In the genomic region with DNA sequence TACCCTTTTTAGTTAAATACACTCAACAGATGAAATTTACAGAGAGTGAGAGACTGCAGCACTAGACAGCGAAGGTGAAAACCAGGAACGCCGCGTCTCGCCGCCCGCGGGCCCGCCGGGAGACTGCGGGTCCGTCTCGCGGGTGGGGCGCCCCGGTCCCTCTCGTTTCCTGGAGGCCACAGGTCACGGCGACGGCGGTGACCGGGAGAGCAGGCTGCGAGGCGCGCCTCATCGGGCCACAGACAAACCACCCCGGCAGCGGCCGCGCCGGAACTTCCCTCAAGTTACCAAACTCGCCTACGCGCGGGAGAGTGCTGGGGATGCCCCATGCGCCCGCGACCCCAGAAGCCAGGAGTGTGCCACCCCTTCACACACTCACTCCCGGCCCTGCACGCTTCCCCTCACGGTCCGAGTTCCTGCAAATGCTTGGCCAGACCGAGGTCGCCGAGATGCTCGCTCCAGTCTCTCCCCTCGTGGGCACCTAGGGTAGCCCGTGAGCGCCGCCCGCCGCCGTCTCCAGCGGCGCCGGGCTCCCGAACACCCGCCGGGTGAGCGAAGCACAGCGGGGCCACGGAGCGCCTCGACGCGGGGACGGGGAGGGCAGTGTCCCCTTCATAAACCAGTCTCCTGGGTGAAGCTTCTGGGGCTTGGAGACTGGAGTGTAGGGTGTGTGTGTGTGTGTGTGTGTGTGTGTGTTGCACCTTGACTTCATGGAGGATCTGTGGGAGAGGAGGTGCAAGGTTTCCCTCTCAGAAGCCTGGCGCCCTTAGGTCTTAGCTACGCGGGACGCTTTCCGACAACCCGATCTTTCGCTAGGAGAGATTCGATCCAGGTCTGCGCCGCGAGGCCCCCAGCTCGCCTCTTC, we compare ENCODE assay signal across 8 cellular contexts. TPM values are rescaled to one million over a fixed set of nuclear protein-coding genes. Genes with fewer than 3 reads are reported as not detected.
DNase-seq lines count a peak whose midpoint lies in the region; ATAC-seq and TF ChIP-seq lines count a peak whose summit lies in the region.

No MANE protein-coding gene starts in this region.

- H3K27ac Mint-ChIP-seq in activated CD8-positive, alpha-beta T cell treated with anti-CD3 and anti-CD28 coated beads for 36 hours = peak overlapping the region; percentile 94
- H3K27ac Mint-ChIP-seq in memory B cell = peak overlapping the region; percentile 97

- H3K36me3 Mint-ChIP-seq in activated CD8-positive, alpha-beta T cell treated with anti-CD3 and anti-CD28 coated beads for 36 hours (ENCODE audit: low read depth) = peaks cover 47% of the 10 kb centered on the region
- H3K36me3 Mint-ChIP-seq in memory B cell = peaks cover 8% of the 10 kb centered on the region

- no peak for TF ChIP-seq EP300 in Ishikawa (IDR thresholded peaks at IDR 0.05; ENCODE audit: borderline replicate concordance)

- TF ChIP-seq CTCF in GM13976 (IDR thresholded peaks at IDR 0.05; ENCODE audit: borderline replicate concordance, control extremely low read depth, extremely low read depth, insufficient read depth, missing control alignments) = no peak
- no peak for TF ChIP-seq CTCF in activated CD8-positive, alpha-beta T cell treated with anti-CD3 and anti-CD28 coated beads for 36 hours (IDR thresholded peaks at IDR 0.05)

- H3K4me3 Mint-ChIP-seq in activated CD8-positive, alpha-beta T cell treated with anti-CD3 and anti-CD28 coated beads for 36 hours = peak overlapping the region; percentile 83
- H3K4me3 Mint-ChIP-seq in memory B cell = peak overlapping the region; percentile 94

- H3K9me3 Mint-ChIP-seq in activated CD8-positive, alpha-beta T cell treated with anti-CD3 and anti-CD28 coated beads for 36 hours = no peaks in the 10 kb centered on the region
- H3K9me3 Mint-ChIP-seq in memory B cell = no peaks in the 10 kb centered on the region

- peak; percentile 53 for DNase-seq in GM13976 (ENCODE audit: low spot score)
- DNase-seq in activated CD8-positive, alpha-beta T cell treated with anti-CD3 and anti-CD28 coated beads for 36 hours = peak; percentile 94
- peak; percentile 56 for DNase-seq in effector CD4-positive, alpha-beta T cell
- peak; percentile 72 to 76 for DNase-seq in memory B cell (ENCODE audit: low spot score in 2 of 2)
- DNase-seq in stimulated activated CD4-positive, alpha-beta T cell treated with anti-CD3 and anti-CD28 coated beads, TNF-alpha, amount 100 ng/mL, for 48 hours (ENCODE audit: low read depth in 3 of 3) = peak; percentile 59 to 65 (median 64)
- no peak for DNase-seq in AG08395 (ENCODE audit: low spot score)
- no peak for DNase-seq in OCI-M2 (lab: John Stamatoyannopoulos, UW; ENCODE audit: unreplicated experiment)

- intact Hi-C loops in activated CD8-positive, alpha-beta T cell treated with anti-CD3 and anti-CD28 coated beads for 36 hours (cut with micrococcal nuclease) = no loop called here

- in situ Hi-C loops in GM13976 (cut with MboI; ENCODE audit: low sequenced_read_pairs, unreplicated experiment) = no loop called here

- H3K27me3 Mint-ChIP-seq in activated CD8-positive, alpha-beta T cell treated with anti-CD3 and anti-CD28 coated beads for 36 hours = peaks cover 3% of the 10 kb centered on the region
- H3K27me3 Mint-ChIP-seq in memory B cell = no peaks in the 10 kb centered on the region

- peak; percentile 17; the same call in 1 of the 2 replicates for TF ChIP-seq RAD21 in Ishikawa (IDR thresholded peaks at IDR 0.05; ENCODE audit: low read depth)

- CTCF ChIA-PET in activated CD8-positive, alpha-beta T cell treated with anti-CD3 and anti-CD28 coated beads for 36 hours (lab: Charles Lee) = interaction anchor here (0.6 to 14.0 kb wide), 14 partner anchors 8 to 355 kb away, joined by 3 to 231 read pairs (median 4); no protein-coding TSS in a partner anchor

- H3K4me1 Mint-ChIP-seq in activated CD8-positive, alpha-beta T cell treated with anti-CD3 and anti-CD28 coated beads for 36 hours (ENCODE audit: low read depth) = peaks cover 49% of the 10 kb centered on the region
- peaks cover 31% of the 10 kb centered on the region for H3K4me1 Mint-ChIP-seq in memory B cell

- POLR2A ChIA-PET in activated CD8-positive, alpha-beta T cell treated with anti-CD3 and anti-CD28 coated beads for 36 hours (lab: Charles Lee) = interaction anchor here (0.6 to 8.8 kb wide), 34 partner anchors 10 to 213 kb away, joined by 3 to 61 read pairs (median 4); no protein-coding TSS in a partner anchor

- ATAC-seq in activated CD8-positive, alpha-beta T cell treated with anti-CD3 and anti-CD28 coated beads for 36 hours = peak; percentile 40
- ATAC-seq in memory B cell (ENCODE audit: low read depth) = peak; percentile 39

TF ChIP-seq in Ishikawa, 13 proteins besides CTCF, POLR2A, EP300 and RAD21:
- TF ChIP-seq ZBTB7A (IDR thresholded peaks at IDR 0.05; ENCODE audit: low read depth) = 0 out of 2 replicates have a peak, but pooled peaks have one; percentile 20
- TF ChIP-seq, protein P1, sequence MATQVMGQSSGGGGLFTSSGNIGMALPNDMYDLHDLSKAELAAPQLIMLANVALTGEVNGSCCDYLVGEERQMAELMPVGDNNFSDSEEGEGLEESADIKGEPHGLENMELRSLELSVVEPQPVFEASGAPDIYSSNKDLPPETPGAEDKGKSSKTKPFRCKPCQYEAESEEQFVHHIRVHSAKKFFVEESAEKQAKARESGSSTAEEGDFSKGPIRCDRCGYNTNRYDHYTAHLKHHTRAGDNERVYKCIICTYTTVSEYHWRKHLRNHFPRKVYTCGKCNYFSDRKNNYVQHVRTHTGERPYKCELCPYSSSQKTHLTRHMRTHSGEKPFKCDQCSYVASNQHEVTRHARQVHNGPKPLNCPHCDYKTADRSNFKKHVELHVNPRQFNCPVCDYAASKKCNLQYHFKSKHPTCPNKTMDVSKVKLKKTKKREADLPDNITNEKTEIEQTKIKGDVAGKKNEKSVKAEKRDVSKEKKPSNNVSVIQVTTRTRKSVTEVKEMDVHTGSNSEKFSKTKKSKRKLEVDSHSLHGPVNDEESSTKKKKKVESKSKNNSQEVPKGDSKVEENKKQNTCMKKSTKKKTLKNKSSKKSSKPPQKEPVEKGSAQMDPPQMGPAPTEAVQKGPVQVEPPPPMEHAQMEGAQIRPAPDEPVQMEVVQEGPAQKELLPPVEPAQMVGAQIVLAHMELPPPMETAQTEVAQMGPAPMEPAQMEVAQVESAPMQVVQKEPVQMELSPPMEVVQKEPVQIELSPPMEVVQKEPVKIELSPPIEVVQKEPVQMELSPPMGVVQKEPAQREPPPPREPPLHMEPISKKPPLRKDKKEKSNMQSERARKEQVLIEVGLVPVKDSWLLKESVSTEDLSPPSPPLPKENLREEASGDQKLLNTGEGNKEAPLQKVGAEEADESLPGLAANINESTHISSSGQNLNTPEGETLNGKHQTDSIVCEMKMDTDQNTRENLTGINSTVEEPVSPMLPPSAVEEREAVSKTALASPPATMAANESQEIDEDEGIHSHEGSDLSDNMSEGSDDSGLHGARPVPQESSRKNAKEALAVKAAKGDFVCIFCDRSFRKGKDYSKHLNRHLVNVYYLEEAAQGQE (IDR thresholded peaks at IDR 0.05; ENCODE audit: low read depth) = no peak

RNA-seq across cellular contexts. Expression of a gene that starts 1.4 kb away (rescaled TPM):
- 10 to 100 TPM; 60.7 to 66.9 TPM for total RNA-seq in activated CD8-positive, alpha-beta T cell treated with anti-CD3 and anti-CD28 coated beads for 36 hours

Comparison
In these comparisons a context has a peak if more than half of its experiments do, and no peak if none do; other contexts are left out.
1. DNase-seq: peak in GM13976 (single experiment), activated CD8-positive, alpha-beta T cell treated with anti-CD3 and anti-CD28 coated beads for 36 hours (single experiment), effector CD4-positive, alpha-beta T cell (single experiment), memory B cell (2 of 2) and stimulated activated CD4-positive, alpha-beta T cell treated with anti-CD3 and anti-CD28 coated beads, TNF-alpha, amount 100 ng/mL, for 48 hours (3 of 3); none in AG08395 (single experiment) and OCI-M2 (single experiment).